8 cellular contexts compared by ENCODE assay signal in genomic region chr5:38556599-38557308, GRCh38. TPM values are rescaled to one million over a fixed set of nuclear protein-coding genes. Genes with fewer than 3 reads are reported as not detected.
DNase-seq lines count a peak whose midpoint lies in the region; ATAC-seq and TF ChIP-seq lines count a peak whose summit lies in the region.

Gene LIFR (minus strand): TSS chr5:38556646. CDS start chr5:38530647, 25,999 bp downstream.

- H3K27me3 ChIP-seq in CD4-positive, alpha-beta T cell (ENCODE audit: control insufficient read depth, insufficient read depth, low read length), result peaks cover 59% of the 10 kb centered on the region

- H3K9me3 Mint-ChIP-seq in CD4-positive, alpha-beta T cell, result no peaks in the 10 kb centered on the region

- H3K36me3 Mint-ChIP-seq in CD4-positive, alpha-beta T cell (ENCODE audit: low read depth), result no peaks in the 10 kb centered on the region

- peak within 1 kb of the TSS; percentile 84 for H3K4me3 Mint-ChIP-seq in CD4-positive, alpha-beta T cell

- H3K4me3 ChIP-seq in skin epidermis, result peak within 1 kb of the TSS; percentile 52 to 83 (median 63)

- TF ChIP-seq CTCF in CD4-positive, alpha-beta T cell (IDR thresholded peaks at IDR 0.05), result no peak

- no peak within 1 kb of the TSS for H3K27ac Mint-ChIP-seq in CD4-positive, alpha-beta T cell

- ATAC-seq in CD4-positive, alpha-beta T cell (ENCODE audit: poor library complexity), result no peak
- ATAC-seq in GM21529 (IDR thresholded peaks at IDR 0.05; ENCODE audit: unreplicated experiment), result peak; percentile 48

- intact Hi-C loops in CD4-positive, alpha-beta T cell (cut with DNase I, micrococcal nuclease), result no loop called here

- POLR2A ChIA-PET in CD4-positive, alpha-beta T cell (lab: Charles Lee), result no interaction called here

- DNase-seq in CD4-positive, alpha-beta T cell, result peak in 9 of 10 experiments; percentile 9 to 51 (median 21)
- peak; percentile 83 for DNase-seq in NCI-H128 (lab: John Stamatoyannopoulos, UW; ENCODE audit: unreplicated experiment)
- peak; percentile 26 to 35 for DNase-seq in activated CD4-positive, alpha-beta T cell treated with anti-CD3 and anti-CD28 coated beads for 24 hours (ENCODE audit: low read depth in 2 of 2)
- peak; percentile 94 for DNase-seq in islet precursor cell
- DNase-seq in OCI-M2 (lab: John Stamatoyannopoulos, UW; ENCODE audit: unreplicated experiment), result no peak

- no peaks in the 10 kb centered on the region for H3K9me3 ChIP-seq in CD4-positive, alpha-beta T cell (ENCODE audit: control insufficient read depth, low read length)

- CTCF ChIA-PET in CD4-positive, alpha-beta T cell (lab: Charles Lee), result no interaction called here

- no peak within 1 kb of the TSS for H3K27ac ChIP-seq in CD4-positive, alpha-beta T cell (ENCODE audit: low read depth, low read length)
- H3K27ac ChIP-seq in cingulate gyrus (ENCODE audit: low read depth, low read length), result peak within 1 kb of the TSS; percentile 98
- H3K27ac ChIP-seq in skin epidermis, result peak within 1 kb of the TSS; percentile 65 to 96 (median 89)

- peaks cover 5% of the 10 kb centered on the region for H3K4me1 Mint-ChIP-seq in CD4-positive, alpha-beta T cell (ENCODE audit: low read depth)

- peaks cover 73% of the 10 kb centered on the region for H3K27me3 Mint-ChIP-seq in CD4-positive, alpha-beta T cell

RNA-seq across cellular contexts. Expression of gene LIFR, which starts in this region (rescaled TPM):
- under 1 TPM; 0.11 to 0.45 TPM for total RNA-seq in CD4-positive, alpha-beta T cell

Comparison
In these comparisons a context has a peak if more than half of its experiments do, and no peak if none do; other contexts are left out.
1. Peak in DNase-seq in CD4-positive, alpha-beta T cell; RNA of the gene not detected or under 1 TPM.